ENCODE assay signal across 8 cellular contexts in genomic region chr9:35258665-35259474, GRCh38.
DNase-seq lines count a peak whose midpoint lies in the region; ATAC-seq, FAIRE-seq and TF ChIP-seq lines count a peak whose summit lies in the region.

No MANE protein-coding gene starts in this region.

- peaks cover 0 to 7% (median 0%) of the 10 kb centered on the region in 3 donors for H3K4me1 ChIP-seq in esophagus squamous epithelium

- intact Hi-C loops in esophagus squamous epithelium (cut with DNase I) = no loop called here

- H3K27ac ChIP-seq in esophagus squamous epithelium = no peak overlapping the region

- peak; percentile 78 for FAIRE-seq in H54 (lab: Jason Lieb, UNC)

- no peak overlapping the region for H3K4me3 ChIP-seq in esophagus squamous epithelium

- no peaks in the 10 kb centered on the region for H3K27me3 ChIP-seq in esophagus squamous epithelium

- H3K9me3 ChIP-seq in esophagus squamous epithelium = no peaks in the 10 kb centered on the region

- TF ChIP-seq POLR2A in H54 (IDR thresholded peaks at IDR 0.05; ENCODE audit: low read depth, low read length) = no peak
- no peak for TF ChIP-seq POLR2A in esophagus squamous epithelium (IDR thresholded peaks at IDR 0.05)

- WGBS in esophagus squamous epithelium, 2 donors = 23 to 47% methylated on average over 5 of the region's 5 CpGs

- H3K36me3 ChIP-seq in esophagus squamous epithelium = no peaks in the 10 kb centered on the region

- TF ChIP-seq CTCF in esophagus squamous epithelium (IDR thresholded peaks at IDR 0.05) = peak; percentile 32 to 74 (median 59)

- no peak for ATAC-seq in HG02798 (IDR thresholded peaks at IDR 0.05; ENCODE audit: poor library complexity, unreplicated experiment)

- DNase-seq in AG20443 (ENCODE audit: low spot score) = peak; percentile 70
- DNase-seq in H54 (ENCODE audit: insufficient read length, low spot score) = no peak
- DNase-seq in NCI-H774 (lab: John Stamatoyannopoulos, UW) = peak; percentile 36
- DNase-seq in activated CD8-positive, alpha-beta memory T cell treated with anti-CD3 and anti-CD28 coated beads, Interleukin-2, amount 50 U/mL, for 4 hours = peak; percentile 43
- DNase-seq in esophagus squamous epithelium (lab: John Stamatoyannopoulos, UW) = no peak
- DNase-seq in myocyte (ENCODE audit: low read depth) = peak; percentile 92
- peak; percentile 87 for DNase-seq in superior temporal gyrus (ENCODE audit: extremely low spot score)

Comparison
In these comparisons a context has a peak if more than half of its experiments do, and no peak if none do; other contexts are left out.
1. DNase-seq: peak in AG20443 (single experiment), NCI-H774 (single experiment), activated CD8-positive, alpha-beta memory T cell treated with anti-CD3 and anti-CD28 coated beads, Interleukin-2, amount 50 U/mL, for 4 hours (single experiment), myocyte (single experiment) and superior temporal gyrus (single experiment); none in H54 (single experiment) and esophagus squamous epithelium (single experiment).